Comparison of ENCODE assay signal across 1 cellular context in genomic region chr22:46007848-46008261, GRCh38.
A peak's percentile ranks its signal among the peaks of the same experiment; 100 is the strongest.
TF ChIP-seq lines count a peak whose summit lies in the region.

No MANE protein-coding gene starts in this region.

TF ChIP-seq in HEK293, 187 proteins besides CTCF, POLR2A, EP300 and RAD21 (continued from another document and continues in another):
- TF ChIP-seq ZNF692 (tag by site-specific recombination; IDR thresholded peaks at IDR 0.05) (no peak), ZNF132 (tag by site-specific recombination; IDR thresholded peaks at IDR 0.05; ENCODE audit: borderline replicate concordance) (no peak), ZBTB1 (tag by site-specific recombination; IDR thresholded peaks at IDR 0.05) (no peak), PATZ1 (tag by site-specific recombination; IDR thresholded peaks at IDR 0.05) (no peak), PRDM1 (tag by site-specific recombination; IDR thresholded peaks at IDR 0.05) (no peak), HIC1 (tag by site-specific recombination; IDR thresholded peaks at IDR 0.05) (peak; percentile 82), ZNF48 (tag by site-specific recombination; IDR thresholded peaks at IDR 0.05) (no peak), ZNF184 (tag by site-specific recombination; IDR thresholded peaks at IDR 0.05) (no peak), ZNF23 (tag by site-specific recombination; IDR thresholded peaks at IDR 0.05; ENCODE audit: borderline replicate concordance) (no peak), AEBP2 (tag by site-specific recombination; IDR thresholded peaks at IDR 0.05; ENCODE audit: borderline replicate concordance) (no peak), ZNF791 (tag by site-specific recombination; IDR thresholded peaks at IDR 0.05) (no peak), KLF17 (tag by site-specific recombination; IDR thresholded peaks at IDR 0.05) (no peak), ZNF596 (tag by site-specific recombination; IDR thresholded peaks at IDR 0.05) (no peak), ZNF174 (tag by site-specific recombination; IDR thresholded peaks at IDR 0.05) (no peak), ZNF544 (tag by site-specific recombination; IDR thresholded peaks at IDR 0.05) (no peak), ZNF292 (tag by site-specific recombination; IDR thresholded peaks at IDR 0.05; ENCODE audit: borderline replicate concordance, low read depth) (no peak), HOXA7 (CRISPR knock-in tag; IDR thresholded peaks at IDR 0.05; ENCODE audit: borderline replicate concordance) (no peak), ZNF341 (tag by site-specific recombination; IDR thresholded peaks at IDR 0.05; ENCODE audit: low read depth) (no peak), ZNF645 (tag by site-specific recombination; IDR thresholded peaks at IDR 0.05) (no peak), ZNF239 (tag by site-specific recombination; IDR thresholded peaks at IDR 0.05) (no peak), KLF8 (tag by site-specific recombination; IDR thresholded peaks at IDR 0.05) (no peak), IKZF3 (tag by site-specific recombination; IDR thresholded peaks at IDR 0.05) (peak; percentile 47; the same call in 1 of the 2 replicates), ELK4 (IDR thresholded peaks at IDR 0.05; ENCODE audit: borderline replicate concordance, low read depth, low read length) (no peak), ZNF16 (tag by site-specific recombination; IDR thresholded peaks at IDR 0.05; ENCODE audit: low read depth) (no peak), ZNF211 (tag by site-specific recombination; IDR thresholded peaks at IDR 0.05; ENCODE audit: low read depth) (no peak), ZXDB (tag by site-specific recombination; IDR thresholded peaks at IDR 0.05) (no peak), ZSCAN16 (tag by site-specific recombination; IDR thresholded peaks at IDR 0.05) (no peak), ZNF274 (IDR thresholded peaks at IDR 0.05; ENCODE audit: low read length) (no peak), ZNF274 (tag by site-specific recombination; IDR thresholded peaks at IDR 0.05; ENCODE audit: borderline replicate concordance) (no peak), ZNF423 (tag by site-specific recombination; IDR thresholded peaks at IDR 0.05) (peak; percentile 73), KLF10 (tag by site-specific recombination; IDR thresholded peaks at IDR 0.05) (no peak), ZNF311 (tag by site-specific recombination; IDR thresholded peaks at IDR 0.05; ENCODE audit: borderline replicate concordance) (no peak), GLIS2 (tag by site-specific recombination; IDR thresholded peaks at IDR 0.05) (peak; percentile 60), ZNF626 (tag by site-specific recombination; IDR thresholded peaks at IDR 0.05) (no peak), ZNF488 (tag by site-specific recombination; IDR thresholded peaks at IDR 0.05) (no peak), YY2 (tag by site-specific recombination; IDR thresholded peaks at IDR 0.05) (no peak), ZNF677 (tag by site-specific recombination; IDR thresholded peaks at IDR 0.05) (no peak), OSR2 (tag by site-specific recombination; IDR thresholded peaks at IDR 0.05) (no peak), ZNF621 (tag by site-specific recombination; IDR thresholded peaks at IDR 0.05) (no peak), ATF2 (tag by site-specific recombination; IDR thresholded peaks at IDR 0.05; ENCODE audit: low read depth) (peak; percentile 74; the same call in 1 of the 2 replicates), ZNF701 (tag by site-specific recombination; IDR thresholded peaks at IDR 0.05) (no peak), ZNF518A (tag by site-specific recombination; conservative IDR thresholded peaks at IDR 0.05; ENCODE audit: low read depth) (no peak), GLIS1 (tag by site-specific recombination; IDR thresholded peaks at IDR 0.05) (peak; percentile 79), ZSCAN18 (tag by site-specific recombination; IDR thresholded peaks at IDR 0.05) (no peak), ZSCAN30 (tag by site-specific recombination; IDR thresholded peaks at IDR 0.05) (no peak)
